In genomic region chr17:79810138-79811027, GRCh38 we compare ENCODE assay signal across 8 cellular contexts. TPM values are rescaled to one million over a fixed set of nuclear protein-coding genes. Genes with fewer than 3 reads are reported as not detected.
A peak's percentile ranks its signal among the peaks of the same experiment; 100 is the strongest.
DNase-seq lines count a peak whose midpoint lies in the region; ATAC-seq, FAIRE-seq and TF ChIP-seq lines count a peak whose summit lies in the region.

No MANE protein-coding gene starts in this region.

- no peaks in the 10 kb centered on the region for H3K9me1 ChIP-seq in endothelial cell of umbilical vein (replicated peaks; ENCODE audit: control insufficient read depth, extremely low read depth, insufficient read depth, low read length)

- no peaks in the 10 kb centered on the region for H3K9me3 Mint-ChIP-seq in CD8-positive, alpha-beta T cell
- H3K9me3 Mint-ChIP-seq in natural killer cell = no peaks in the 10 kb centered on the region

- TF ChIP-seq CTCF in CD8-positive, alpha-beta T cell (IDR thresholded peaks at IDR 0.05) = no peak
- no peak for TF ChIP-seq CTCF in endothelial cell of umbilical vein (IDR thresholded peaks at IDR 0.05; ENCODE audit: extremely low read depth in 1 of 2, insufficient read depth in 1 of 2, low read depth in 1 of 2, low read length in 2 of 2)
- TF ChIP-seq CTCF in natural killer cell (IDR thresholded peaks at IDR 0.05) = no peak

- no TSS peak for BruUV-seq in endothelial cell of umbilical vein (replicated peaks; lab: Mats Ljungman, UMichigan)

- H3K27ac ChIP-seq in CD8-positive, alpha-beta T cell (ENCODE audit: low read depth, low read length) = no peak overlapping the region
- no peak overlapping the region for H3K27ac ChIP-seq in endothelial cell of umbilical vein (ENCODE audit: insufficient read depth, low read depth, low read length)

- no peak overlapping the region for H3K4me3 Mint-ChIP-seq in CD8-positive, alpha-beta T cell
- peak overlapping the region; percentile 31 for H3K4me3 Mint-ChIP-seq in natural killer cell

- no peaks in the 10 kb centered on the region for H4K20me1 ChIP-seq in endothelial cell of umbilical vein (replicated peaks; ENCODE audit: control insufficient read depth, extremely low read depth, insufficient read depth, low read length)

- peaks cover 40% of the 10 kb centered on the region for H3K4me1 ChIP-seq in CD8-positive, alpha-beta T cell (ENCODE audit: insufficient read depth, low read length)
- H3K4me1 ChIP-seq in endothelial cell of umbilical vein (ENCODE audit: control insufficient read depth, extremely low read depth, insufficient read depth, low read length) = peaks cover 8% of the 10 kb centered on the region

- H3K27me3 Mint-ChIP-seq in CD8-positive, alpha-beta T cell (ENCODE audit: low read depth) = peaks cover 67% of the 10 kb centered on the region
- H3K27me3 Mint-ChIP-seq in natural killer cell (ENCODE audit: low read depth in 2 of 2) = peaks cover 50 to 54% of the 10 kb centered on the region in 2 donors

- no peak overlapping the region for H3K4me3 ChIP-seq in CD8-positive, alpha-beta T cell (ENCODE audit: low read depth, low read length)
- H3K4me3 ChIP-seq in endothelial cell of umbilical vein (replicated peaks in 1 of 3; ENCODE audit: insufficient read depth in 1 of 3, low read depth in 1 of 3, low read length in 3 of 3) = no peak overlapping the region

- peak; percentile 70 for FAIRE-seq in endothelial cell of umbilical vein (lab: Jason Lieb, UNC)

- H3K27me3 ChIP-seq in CD8-positive, alpha-beta T cell (ENCODE audit: insufficient read depth, low read length) = peaks cover 75% of the 10 kb centered on the region
- peaks cover 69 to 82% of the 10 kb centered on the region in 2 experiments for H3K27me3 ChIP-seq in endothelial cell of umbilical vein (ENCODE audit: control insufficient read depth in 2 of 2, insufficient read depth in 2 of 2, low read length in 2 of 2)

- no peak overlapping the region for H3K9ac ChIP-seq in endothelial cell of umbilical vein (replicated peaks; ENCODE audit: extremely low read depth, insufficient read depth, low read length)

- H2AFZ ChIP-seq in endothelial cell of umbilical vein (ENCODE audit: low read depth, low read length) = peak overlapping the region; percentile 13

- dilution Hi-C loops in endothelial cell of umbilical vein (cut with MboI; ENCODE audit: extremely low pct_ligation_motif_present, low sequenced_read_pairs) = no loop called here

- H3K36me3 Mint-ChIP-seq in CD8-positive, alpha-beta T cell = no peaks in the 10 kb centered on the region
- no peaks in the 10 kb centered on the region for H3K36me3 Mint-ChIP-seq in natural killer cell

- POLR2A ChIA-PET in CD8-positive, alpha-beta T cell (lab: Charles Lee) = interaction anchor here (0.7 to 6.1 kb wide), 4 partner anchors 11 to 32 kb away, joined by 3 to 66 read pairs (median 4); partner anchors contain the start of gene CBX4
- POLR2A ChIA-PET in endothelial cell of umbilical vein (lab: Charles Lee) = interaction anchor here (1.3 kb wide), 1 partner anchor 13 kb away, joined by 3 read pairs; the partner anchor contains the start of gene CBX8

- CTCF ChIA-PET in CD8-positive, alpha-beta T cell (lab: Charles Lee) = interaction anchor here (0.9 to 4.2 kb wide), 6 partner anchors 8 to 184 kb away, joined by 3 to 20 read pairs (median 6); partner anchors contain the start of gene CBX4
- CTCF ChIA-PET in endothelial cell of umbilical vein (lab: Charles Lee) = interaction anchor here (0.6 to 6.1 kb wide), 20 partner anchors 9 to 70 kb away, joined by 3 to 59 read pairs (median 6); partner anchors contain the start of genes CBX4 and CBX8

- peak; percentile 48 to 80 (median 71) for DNase-seq in CD8-positive, alpha-beta T cell
- peak; percentile 96 for DNase-seq in HuH-7 (ENCODE audit: low spot score)
- peak; percentile 55 for DNase-seq in NOMO-1 treated with dmso at 0.1 percent for 144 hours (lab: John Stamatoyannopoulos, UW; ENCODE audit: unreplicated experiment)
- peak; percentile 37 for DNase-seq in activated CD8-positive, alpha-beta memory T cell treated with anti-CD3 and anti-CD28 coated beads, Interleukin-2, amount 50 U/mL, for 1 hour (ENCODE audit: extremely low read depth)
- peak; percentile 64 for DNase-seq in endothelial cell of umbilical vein (ENCODE audit: low read depth, low spot score)
- peak; percentile 63 for DNase-seq in natural killer cell
- peak; percentile 42 to 83 (median 76) for DNase-seq in stimulated activated naive CD4-positive, alpha-beta T cell (lab: John Stamatoyannopoulos, UW)

- ATAC-seq in CD8-positive, alpha-beta T cell = peak; percentile 91
- ATAC-seq in GM21423 (IDR thresholded peaks at IDR 0.05; ENCODE audit: unreplicated experiment) (peak; percentile 82), natural killer cell (peak; percentile 89 to 95 (median 94))

- H3K4me2 ChIP-seq in endothelial cell of umbilical vein (ENCODE audit: insufficient read depth, low read length) = no peak overlapping the region

- no peak overlapping the region for H3K27ac Mint-ChIP-seq in CD8-positive, alpha-beta T cell
- peak overlapping the region in 1 of 2 donors; percentile 45 for H3K27ac Mint-ChIP-seq in natural killer cell

- H3K9me3 ChIP-seq in CD8-positive, alpha-beta T cell (ENCODE audit: low read length) = no peaks in the 10 kb centered on the region
- H3K9me3 ChIP-seq in endothelial cell of umbilical vein (replicated peaks; ENCODE audit: control insufficient read depth, insufficient read depth, low read length) = no peaks in the 10 kb centered on the region

- H3K36me3 ChIP-seq in CD8-positive, alpha-beta T cell (ENCODE audit: insufficient read depth, low read length) = no peaks in the 10 kb centered on the region
- H3K36me3 ChIP-seq in endothelial cell of umbilical vein (ENCODE audit: control insufficient read depth in 2 of 2, extremely low read depth in 1 of 2, insufficient read depth in 2 of 2, low read length in 2 of 2) = no peaks in the 10 kb centered on the region

- H3K4me1 Mint-ChIP-seq in CD8-positive, alpha-beta T cell (ENCODE audit: low read depth) = peaks cover 28% of the 10 kb centered on the region
- peaks cover 12 to 26% of the 10 kb centered on the region in 2 donors for H3K4me1 Mint-ChIP-seq in natural killer cell

- no peaks in the 10 kb centered on the region for H3K79me2 ChIP-seq in endothelial cell of umbilical vein (ENCODE audit: control insufficient read depth, insufficient read depth, low read length)

- intact Hi-C loops in CD8-positive, alpha-beta T cell (cut with DNase I, micrococcal nuclease) = loop anchor here (1.0 to 5.0 kb wide), 5 partner anchors 10 to 1587 kb away; partner anchors contain the start of genes CBX2 (in 2 of the 2), BAHCC1 (in 1 of the 2) and CBX4 (in 1 of the 2)
- intact Hi-C loops in endothelial cell of umbilical vein (cut with micrococcal nuclease) (loop anchor here (2.0 kb wide), 2 partner anchors 28 to 64 kb away; partner anchors contain the start of gene CBX4), natural killer cell (cut with micrococcal nuclease) (loop anchor here (2.0 kb wide), 1 partner anchor 14 kb away; the partner anchor contains the start of gene CBX8)

- TF ChIP-seq POLR2A in endothelial cell of umbilical vein (IDR thresholded peaks at IDR 0.05; ENCODE audit: low read depth, low read length) = no peak

TF ChIP-seq in endothelial cell of umbilical vein, 7 proteins besides CTCF, POLR2A, EP300 and RAD21 (continues in another document):
- no peak for TF ChIP-seq EZH2 (IDR thresholded peaks at IDR 0.05; ENCODE audit: borderline replicate concordance, low read depth, low read length, severe bottlenecking)
- no peak for TF ChIP-seq JUN (IDR thresholded peaks at IDR 0.05; ENCODE audit: borderline replicate concordance, insufficient read depth, insufficient read length, low read depth)
- no peak for TF ChIP-seq MAX (IDR thresholded peaks at IDR 0.05; ENCODE audit: insufficient read depth, insufficient read length)
- TF ChIP-seq GATA2 (IDR thresholded peaks at IDR 0.05; ENCODE audit: insufficient read depth, insufficient read length, low read depth, low read length) = no peak
- TF ChIP-seq FOS (IDR thresholded peaks at IDR 0.05; ENCODE audit: borderline replicate concordance, insufficient read depth, low read length) = no peak

RNA-seq across cellular contexts. Expression of gene CBX8, which starts 13.5 kb away (rescaled TPM):
- 1 to 10 TPM; 3.7 to 4.0 TPM for total RNA-seq in CD8-positive, alpha-beta T cell
- 3.1 TPM in 2 replicates for total RNA-seq in endothelial cell of umbilical vein
- polyA plus RNA-seq in endothelial cell of umbilical vein = 0.49 and 0.69 TPM in 2 replicates
- 0.28 and 0.41 TPM in 2 replicates for polyA plus RNA-seq in endothelial cell of umbilical vein (2011; cell fraction: cytosol; rRNA removed)
- 0.40 and 1.1 TPM in 2 replicates for polyA plus RNA-seq in endothelial cell of umbilical vein (2011; cell fraction: nucleus; rRNA removed)
- 1.4 and 1.8 TPM in 2 replicates for polyA plus RNA-seq in endothelial cell of umbilical vein (2012)
- polyA minus RNA-seq in endothelial cell of umbilical vein = 0.25 and 1.1 TPM in 2 replicates
- 2.4 TPM for polyA minus RNA-seq in endothelial cell of umbilical vein (2011; cell fraction: cytosol; rRNA and poly(A)+ RNA removed)
- 0.19 and 0.34 TPM in 2 replicates for polyA minus RNA-seq in endothelial cell of umbilical vein (2011; cell fraction: nucleus; rRNA and poly(A)+ RNA removed)
- total RNA-seq in natural killer cell = 1 to 10 TPM; 4.0 to 6.4 (median 5.8) TPM

RNA-seq across cellular contexts. Expression of gene CBX4, which starts 28.9 kb away (rescaled TPM):
- 100 to 1,000 TPM; 263 to 268 TPM for total RNA-seq in CD8-positive, alpha-beta T cell
- total RNA-seq in endothelial cell of umbilical vein = 12.3 TPM in 2 replicates
- 7.0 and 9.3 TPM in 2 replicates for polyA plus RNA-seq in endothelial cell of umbilical vein
- 3.9 and 5.3 TPM in 2 replicates for polyA plus RNA-seq in endothelial cell of umbilical vein (2011; cell fraction: cytosol; rRNA removed)
- 4.6 and 5.5 TPM in 2 replicates for polyA plus RNA-seq in endothelial cell of umbilical vein (2011; cell fraction: nucleus; rRNA removed)
- polyA plus RNA-seq in endothelial cell of umbilical vein (2012) = 3.4 and 5.9 TPM in 2 replicates
- 2.9 and 3.6 TPM in 2 replicates for polyA minus RNA-seq in endothelial cell of umbilical vein
- polyA minus RNA-seq in endothelial cell of umbilical vein (2011; cell fraction: cytosol; rRNA and poly(A)+ RNA removed) = 36.5 TPM
- 2.4 and 3.1 TPM in 2 replicates for polyA minus RNA-seq in endothelial cell of umbilical vein (2011; cell fraction: nucleus; rRNA and poly(A)+ RNA removed)
- 100 to 1,000 TPM; 147 to 220 (median 217) TPM for total RNA-seq in natural killer cell

RNA-seq across cellular contexts. Expression of gene CBX2, which starts 32.4 kb away (rescaled TPM):
- under 1 TPM; 0.14 to 0.56 TPM for total RNA-seq in CD8-positive, alpha-beta T cell
- total RNA-seq in endothelial cell of umbilical vein (19.8 and 20.0 TPM in 2 replicates), natural killer cell (1 to 10 TPM in 1 of 3 donors, under 1 TPM in 1, not detected in 1; 0.18 to 1.3 TPM)
- 10.5 and 12.6 TPM in 2 replicates for polyA plus RNA-seq in endothelial cell of umbilical vein
- 8.4 and 9.0 TPM in 2 replicates for polyA plus RNA-seq in endothelial cell of umbilical vein (2011; cell fraction: cytosol; rRNA removed)
- 11.0 and 11.7 TPM in 2 replicates for polyA plus RNA-seq in endothelial cell of umbilical vein (2011; cell fraction: nucleus; rRNA removed)
- 9.3 and 9.8 TPM in 2 replicates for polyA plus RNA-seq in endothelial cell of umbilical vein (2012)
- 11.0 and 12.1 TPM in 2 replicates for polyA minus RNA-seq in endothelial cell of umbilical vein
- polyA minus RNA-seq in endothelial cell of umbilical vein (2011; cell fraction: cytosol; rRNA and poly(A)+ RNA removed) = 23.6 TPM
- polyA minus RNA-seq in endothelial cell of umbilical vein (2011; cell fraction: nucleus; rRNA and poly(A)+ RNA removed) = 3.8 and 6.0 TPM in 2 replicates

Comparison
In these comparisons a context has a peak if more than half of its experiments do, and no peak if none do; other contexts are left out.
1. DNase-seq: peak in every context shown above with its lines; median percentile 96 in HuH-7; 76 in stimulated activated naive CD4-positive, alpha-beta T cell; 71 in CD8-positive, alpha-beta T cell; 64 in endothelial cell of umbilical vein; 63 in natural killer cell; 55 in NOMO-1 treated with dmso at 0.1 percent for 144 hours; 37 in activated CD8-positive, alpha-beta memory T cell treated with anti-CD3 and anti-CD28 coated beads, Interleukin-2, amount 50 U/mL, for 1 hour.
2. RNA of gene CBX4, which starts 28.9 kb away (total RNA-seq): 263 to 268 TPM in CD8-positive, alpha-beta T cell and 147 to 220 TPM in natural killer cell; 12.3 TPM in endothelial cell of umbilical vein; every median in the first group is over 10 times any median in the second.
3. Peak in every context shown above with its lines, with median percentiles within 50 percentile points of each other: ATAC-seq.